ENCODE assay signal across 8 cellular contexts in genomic region chr10:99431190-99431549, GRCh38. TPM values are rescaled to one million over a fixed set of nuclear protein-coding genes. Genes with fewer than 3 reads are reported as not detected.
A peak's percentile ranks its signal among the peaks of the same experiment; 100 is the strongest.
DNase-seq lines count a peak whose midpoint lies in the region; ATAC-seq and TF ChIP-seq lines count a peak whose summit lies in the region.

No MANE protein-coding gene starts in this region.

- no peaks in the 10 kb centered on the region for H3K9me3 Mint-ChIP-seq in activated naive CD4-positive, alpha-beta T cell treated with anti-CD3 and anti-CD28 coated beads, Interleukin-2, amount 50 U/mL, for 24 hours
- peaks cover 6% of the 10 kb centered on the region for H3K9me3 Mint-ChIP-seq in glutamatergic neuron (ENCODE audit: unreplicated experiment)
- H3K9me3 Mint-ChIP-seq in neural crest cell, result no peaks in the 10 kb centered on the region

- DNase-seq in SIG-M5 treated with dmso at 0.1 percent for 504 hours (lab: John Stamatoyannopoulos, UW; ENCODE audit: unreplicated experiment) (peak; percentile 67), SIG-M5 (lab: John Stamatoyannopoulos, UW) (no peak), LHCN-M2 (ENCODE audit: low read depth) (peak; percentile 31), glutamatergic neuron (peak; percentile 45), neural crest cell (ENCODE audit: low read depth, low spot score) (no peak)
- no peak for DNase-seq in effector CD8-positive, alpha-beta T cell (lab: John Stamatoyannopoulos, UW)

- H3K27ac Mint-ChIP-seq in activated naive CD4-positive, alpha-beta T cell treated with anti-CD3 and anti-CD28 coated beads, Interleukin-2, amount 50 U/mL, for 24 hours, result peak overlapping the region; percentile 90
- H3K27ac Mint-ChIP-seq in glutamatergic neuron (ENCODE audit: unreplicated experiment) (peak overlapping the region; percentile 97), neural crest cell (ENCODE audit: unreplicated experiment) (peak overlapping the region; percentile 96)

- H3K4me1 Mint-ChIP-seq in activated naive CD4-positive, alpha-beta T cell treated with anti-CD3 and anti-CD28 coated beads, Interleukin-2, amount 50 U/mL, for 24 hours, result peaks cover 45% of the 10 kb centered on the region
- H3K4me1 Mint-ChIP-seq in glutamatergic neuron (ENCODE audit: low read depth, unreplicated experiment) (peaks cover 5% of the 10 kb centered on the region), neural crest cell (peaks cover 35% of the 10 kb centered on the region)

- H3K27me3 Mint-ChIP-seq in activated naive CD4-positive, alpha-beta T cell treated with anti-CD3 and anti-CD28 coated beads, Interleukin-2, amount 50 U/mL, for 24 hours, result no peaks in the 10 kb centered on the region
- H3K27me3 Mint-ChIP-seq in glutamatergic neuron (ENCODE audit: unreplicated experiment) (peaks cover 8% of the 10 kb centered on the region), neural crest cell (ENCODE audit: low read depth) (no peaks in the 10 kb centered on the region)

- peak overlapping the region; percentile 97 for H3K4me3 Mint-ChIP-seq in activated naive CD4-positive, alpha-beta T cell treated with anti-CD3 and anti-CD28 coated beads, Interleukin-2, amount 50 U/mL, for 24 hours
- H3K4me3 Mint-ChIP-seq in glutamatergic neuron (ENCODE audit: unreplicated experiment), result peak overlapping the region; percentile 95
- H3K4me3 Mint-ChIP-seq in neural crest cell, result peak overlapping the region; percentile 96

- TF ChIP-seq CTCF in glutamatergic neuron (IDR thresholded peaks at IDR 0.05; ENCODE audit: partially characterized antibody, unreplicated experiment) (no peak), neural crest cell (conservative IDR thresholded peaks at IDR 0.05) (no peak)

- no peaks in the 10 kb centered on the region for H3K36me3 Mint-ChIP-seq in activated naive CD4-positive, alpha-beta T cell treated with anti-CD3 and anti-CD28 coated beads, Interleukin-2, amount 50 U/mL, for 24 hours
- H3K36me3 Mint-ChIP-seq in glutamatergic neuron (ENCODE audit: unreplicated experiment) (no peaks in the 10 kb centered on the region), neural crest cell (ENCODE audit: low read depth) (peaks cover 3% of the 10 kb centered on the region)

- no peak for ATAC-seq in HG02798 (IDR thresholded peaks at IDR 0.05; ENCODE audit: poor library complexity, unreplicated experiment)

RNA-seq across cellular contexts. Expression of gene GOT1, which starts 0.7 kb away (rescaled TPM):
- 20.0 and 22.0 TPM in 2 replicates for total RNA-seq in LHCN-M2 (2014; rRNA removed)
- polyA plus RNA-seq in LHCN-M2 (2012), result 27.1 TPM
- 37.2 TPM for total RNA-seq in glutamatergic neuron (ENCODE audit: unreplicated experiment)
- 30.8 and 37.8 TPM in 2 replicates for total RNA-seq in neural crest cell

Comparison
In these comparisons a context has a peak if more than half of its experiments do, and no peak if none do; other contexts are left out.
1. DNase-seq: peak in SIG-M5 treated with dmso at 0.1 percent for 504 hours (single experiment), LHCN-M2 (single experiment) and glutamatergic neuron (single experiment); none in SIG-M5 (single experiment), neural crest cell (single experiment) and effector CD8-positive, alpha-beta T cell (single experiment).
2. Peak in every context shown above with its lines, with median percentiles within 50 percentile points of each other: H3K27ac Mint-ChIP-seq and H3K4me3 Mint-ChIP-seq.